8 cellular contexts compared by ENCODE assay signal in the genomic region with DNA sequence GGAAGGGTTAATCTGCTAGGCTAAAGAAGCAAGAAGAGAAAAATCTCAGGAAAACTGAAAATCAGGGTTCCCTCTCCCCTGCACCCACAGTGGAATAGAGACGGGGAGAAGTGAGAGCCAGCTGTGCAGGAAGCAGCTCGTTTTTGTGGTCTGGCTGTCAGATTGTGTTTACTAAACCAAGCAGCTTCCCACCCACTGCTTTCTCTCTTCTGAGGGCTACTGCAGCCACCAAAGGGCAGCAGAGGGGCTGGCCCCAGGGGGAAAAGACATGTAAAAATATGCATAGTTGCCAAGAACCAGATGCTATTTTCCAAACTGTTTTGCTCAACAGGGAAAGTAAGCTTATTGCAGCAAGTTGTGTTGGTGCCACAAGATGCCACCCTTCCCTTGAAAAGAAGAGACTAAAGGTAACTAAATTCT.
DNase-seq lines count a peak whose midpoint lies in the region; ATAC-seq and TF ChIP-seq lines count a peak whose summit lies in the region.

No MANE protein-coding gene starts in this region.

- no peak overlapping the region for H3K4me3 Mint-ChIP-seq in CD4-positive, alpha-beta T cell

- H3K4me2 ChIP-seq in BLaER1 treated with 17β-estradiol and CSF1 and Interleukin-3, amounts not matched to agents 10 nM and 100 nM: peak overlapping the region; percentile 70 to 92 (median 79)

- H3K4me1 ChIP-seq in BLaER1 treated with 17β-estradiol and CSF1 and Interleukin-3, amounts not matched to agents 10 nM and 100 nM: peaks cover 39 to 72% (median 57%) of the 10 kb centered on the region in 10 experiments

- H3K27me3 Mint-ChIP-seq in CD4-positive, alpha-beta T cell: peaks cover 17% of the 10 kb centered on the region

- H3K9ac ChIP-seq in BLaER1 treated with 17β-estradiol and CSF1 and Interleukin-3, amounts not matched to agents 10 nM and 100 nM: peak overlapping the region in 9 of 11 experiments; percentile 7 to 77 (median 68); a peak in 17 of 22 replicates

- no peaks in the 10 kb centered on the region for H3K36me3 ChIP-seq in BLaER1 treated with 17β-estradiol and CSF1 and Interleukin-3, amounts not matched to agents 10 nM and 100 nM

- ATAC-seq in GM19438 (IDR thresholded peaks at IDR 0.05; ENCODE audit: low read depth, unreplicated experiment): peak; percentile 95
- ATAC-seq in HG03439 (IDR thresholded peaks at IDR 0.05; ENCODE audit: unreplicated experiment): peak; percentile 88
- ATAC-seq in CD4-positive, alpha-beta T cell (ENCODE audit: poor library complexity): no peak

- DNase-seq in choroid plexus epithelial cell (ENCODE audit: low read depth) (peak; percentile 59), NCI-H2029 treated with DMSO at 0.1 percent for 48 hours (lab: John Stamatoyannopoulos, UW) (no peak), NCI-H1436 (lab: John Stamatoyannopoulos, UW) (no peak)
- no peak for DNase-seq in CD4-positive, alpha-beta T cell
- no peak for DNase-seq in activated CD4-positive, CD25-positive, alpha-beta regulatory T cell (lab: John Stamatoyannopoulos, UW)

- H3K27ac ChIP-seq in BLaER1 treated with 17β-estradiol and CSF1 and Interleukin-3, amounts not matched to agents 10 nM and 100 nM: peak overlapping the region in 10 of 11 experiments; percentile 13 to 89 (median 83); a peak in 19 of 22 replicates
- no peak overlapping the region for H3K27ac ChIP-seq in CD4-positive, alpha-beta T cell (ENCODE audit: low read depth, low read length)

- no peaks in the 10 kb centered on the region for H3K9me3 Mint-ChIP-seq in CD4-positive, alpha-beta T cell

- H3K4me1 Mint-ChIP-seq in CD4-positive, alpha-beta T cell (ENCODE audit: low read depth): peaks cover 6% of the 10 kb centered on the region

- no peaks in the 10 kb centered on the region for H3K36me3 Mint-ChIP-seq in CD4-positive, alpha-beta T cell (ENCODE audit: low read depth)

- peaks cover 0 to 4% (median 0%) of the 10 kb centered on the region in 11 experiments; a peak in 1 of 22 replicates for H3K9me3 ChIP-seq in BLaER1 treated with 17β-estradiol and CSF1 and Interleukin-3, amounts not matched to agents 10 nM and 100 nM (replicated peaks in 1 of 11)
- no peaks in the 10 kb centered on the region for H3K9me3 ChIP-seq in CD4-positive, alpha-beta T cell (ENCODE audit: control insufficient read depth, low read length)

- peak overlapping the region in 5 of 10 experiments; percentile 3 to 26 (median 20); a peak in 6 of 20 replicates for H3K4me3 ChIP-seq in BLaER1 treated with 17β-estradiol and CSF1 and Interleukin-3, amounts not matched to agents 10 nM and 100 nM
- no peak overlapping the region for H3K4me3 ChIP-seq in choroid plexus epithelial cell (ENCODE audit: low read depth, low read length)

- H3K27me3 ChIP-seq in BLaER1 treated with 17β-estradiol and CSF1 and Interleukin-3, amounts not matched to agents 10 nM and 100 nM: no peaks in the 10 kb centered on the region
- H3K27me3 ChIP-seq in CD4-positive, alpha-beta T cell (ENCODE audit: control insufficient read depth, insufficient read depth, low read length): no peaks in the 10 kb centered on the region

- intact Hi-C loops in CD4-positive, alpha-beta T cell (cut with DNase I, micrococcal nuclease): no loop called here

- H3K27ac Mint-ChIP-seq in CD4-positive, alpha-beta T cell: no peak overlapping the region

- CTCF ChIA-PET in CD4-positive, alpha-beta T cell (lab: Charles Lee): no interaction called here

- POLR2A ChIA-PET in CD4-positive, alpha-beta T cell (lab: Charles Lee): no interaction called here

- H4K20me1 ChIP-seq in BLaER1 treated with 17β-estradiol and CSF1 and Interleukin-3, amounts not matched to agents 10 nM and 100 nM: no peaks in the 10 kb centered on the region

- TF ChIP-seq CTCF in choroid plexus epithelial cell (conservative IDR thresholded peaks at IDR 0.05; ENCODE audit: low read depth, low read length): no peak
- no peak for TF ChIP-seq CTCF in CD4-positive, alpha-beta T cell (IDR thresholded peaks at IDR 0.05)
